10 cellular contexts compared by ENCODE assay signal in the genomic region with DNA sequence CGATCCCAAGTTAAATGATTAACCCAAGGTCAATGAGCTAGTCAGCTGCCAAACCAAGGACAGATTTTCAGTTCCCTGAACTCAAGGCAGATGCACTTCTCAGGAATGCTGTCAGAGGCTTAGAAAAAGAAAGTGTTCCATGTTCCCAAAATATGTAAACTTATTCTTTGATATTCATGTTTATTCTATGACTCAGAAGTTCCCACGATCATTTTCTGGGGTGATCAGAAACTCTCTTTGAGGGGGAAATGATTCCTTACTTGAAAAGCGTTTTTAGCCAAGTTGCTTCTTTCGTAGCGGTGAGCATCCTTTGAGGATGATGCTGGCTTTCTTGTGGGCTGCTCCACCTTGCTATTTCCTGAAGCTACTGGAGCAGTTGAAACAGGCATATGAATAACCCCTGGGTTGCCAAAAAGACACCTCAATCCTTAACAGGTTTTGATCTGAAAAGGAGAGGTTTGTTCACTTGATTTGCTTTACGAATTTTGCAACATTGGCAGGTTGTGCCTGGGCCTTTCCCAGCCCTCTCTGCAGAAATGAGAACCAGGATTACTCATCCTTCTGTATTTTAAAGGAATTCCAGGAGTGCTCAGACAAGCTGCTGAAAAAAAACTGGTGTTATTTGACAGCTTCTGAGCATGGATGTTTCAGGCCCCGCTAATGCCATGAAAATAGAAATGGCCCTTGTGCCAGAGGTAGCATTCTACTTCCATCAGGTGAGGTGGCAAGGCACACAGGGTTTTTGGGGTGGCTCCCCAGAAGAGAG.
A peak's percentile ranks its signal among the peaks of the same experiment; 100 is the strongest.
DNase-seq lines count a peak whose midpoint lies in the region; ATAC-seq and TF ChIP-seq lines count a peak whose summit lies in the region.
"Had no signal": no experiment of that assay in that cellular context is flagged by ENCODE, and none has a peak within 500 bp of the region (broad histone marks: within the 10 kb centered on the region; RNA-seq: fewer than 3 reads in every experiment).

No MANE protein-coding gene starts in this region.

- H3K4me3 ChIP-seq in mesodermal cell (ENCODE audit: extremely low read depth, insufficient read depth, low read length, poor library complexity, severe bottlenecking) = no peak overlapping the region
- H3K4me3 ChIP-seq: dorsolateral prefrontal cortex had no signal

- no peaks in the 10 kb centered on the region for H3K27me3 Mint-ChIP-seq in dendritic cell treated with granulocyte-macrophage colony-stimulating factor and Interleukin-4, amounts not matched to agents 40 ng/mL and 50 ng/mL, for 4 days
- peaks cover 0 to 2% (median 0%) of the 10 kb centered on the region in 3 donors for H3K27me3 Mint-ChIP-seq in CD14-positive monocyte (ENCODE audit: low read depth in 3 of 3)

- no peaks in the 10 kb centered on the region for H3K9me3 ChIP-seq in mesodermal cell (ENCODE audit: control insufficient read depth, low read length)

- H3K4me3 Mint-ChIP-seq in dendritic cell treated with granulocyte-macrophage colony-stimulating factor and Interleukin-4, amounts not matched to agents 40 ng/mL and 50 ng/mL, for 4 days = peak overlapping the region; percentile 42
- no peak overlapping the region for H3K4me3 Mint-ChIP-seq in CD14-positive monocyte

- H3K36me3 Mint-ChIP-seq in dendritic cell treated with granulocyte-macrophage colony-stimulating factor and Interleukin-4, amounts not matched to agents 40 ng/mL and 50 ng/mL, for 4 days (ENCODE audit: low read depth) = no peaks in the 10 kb centered on the region
- H3K36me3 Mint-ChIP-seq in CD14-positive monocyte = peaks cover 2 to 4% of the 10 kb centered on the region in 2 donors

- intact Hi-C loops in dendritic cell treated with granulocyte-macrophage colony-stimulating factor and Interleukin-4, amounts not matched to agents 40 ng/mL and 50 ng/mL, for 4 days (cut with micrococcal nuclease) = loop anchor here (5.0 kb wide), 1 partner anchor 123 kb away; a partner anchor contains a TSS
- intact Hi-C loops in CD14-positive monocyte (cut with micrococcal nuclease) = loop anchor here in 1 of 2 donors (5.0 kb wide), 1 partner anchor 88 kb away; no protein-coding TSS in a partner anchor

- no peak for TF ChIP-seq CTCF in CD14-positive monocyte (IDR thresholded peaks at IDR 0.05)

- H3K36me3 ChIP-seq in mesodermal cell (ENCODE audit: control insufficient read depth, insufficient read depth, low read length) = no peaks in the 10 kb centered on the region

- peak overlapping the region; percentile 90 for H3K27ac Mint-ChIP-seq in dendritic cell treated with granulocyte-macrophage colony-stimulating factor and Interleukin-4, amounts not matched to agents 40 ng/mL and 50 ng/mL, for 4 days
- no peak overlapping the region for H3K27ac Mint-ChIP-seq in CD14-positive monocyte

- DNase-seq in AG08396 (ENCODE audit: low spot score) (peak; percentile 48), NCI-H226 (peak; percentile 69), CD14-positive monocyte (ENCODE audit: low spot score) (no peak), GDM1 (lab: John Stamatoyannopoulos, UW) (no peak), NCI-H146 (lab: John Stamatoyannopoulos, UW) (no peak)
- DNase-seq: NCI-H2107 had no signal

- peaks cover 74% of the 10 kb centered on the region for H3K4me1 Mint-ChIP-seq in dendritic cell treated with granulocyte-macrophage colony-stimulating factor and Interleukin-4, amounts not matched to agents 40 ng/mL and 50 ng/mL, for 4 days (ENCODE audit: low read depth)
- H3K4me1 Mint-ChIP-seq in CD14-positive monocyte = peaks cover 48% of the 10 kb centered on the region

- peak overlapping the region; percentile 57 for H3K27ac ChIP-seq in mesodermal cell (ENCODE audit: low read depth, low read length, severe bottlenecking)

- WGBS in mesodermal cell (ENCODE audit: insufficient coverage in 2 of 2), 2 experiments = 86 to 90% methylated on average over 2 to 6 of the region's 7 CpGs

- peaks cover 61% of the 10 kb centered on the region for H3K4me1 ChIP-seq in mesodermal cell (ENCODE audit: control insufficient read depth, insufficient read depth, low read length, poor library complexity, severe bottlenecking)

- H3K9me3 Mint-ChIP-seq in dendritic cell treated with granulocyte-macrophage colony-stimulating factor and Interleukin-4, amounts not matched to agents 40 ng/mL and 50 ng/mL, for 4 days = no peaks in the 10 kb centered on the region
- peaks cover 0 to 3% (median 0%) of the 10 kb centered on the region in 7 donors for H3K9me3 Mint-ChIP-seq in CD14-positive monocyte

- ATAC-seq in HG03565 (IDR thresholded peaks at IDR 0.05; ENCODE audit: unreplicated experiment) = no peak

Comparison
In these comparisons a context has a peak if more than half of its experiments do, and no peak if none do; other contexts are left out.
1. DNase-seq: peak in AG08396 (single experiment) and NCI-H226 (single experiment); none in CD14-positive monocyte (single experiment), GDM1 (single experiment) and NCI-H146 (single experiment).